Comparison of ENCODE assay signal across 8 cellular contexts in the genomic region with DNA sequence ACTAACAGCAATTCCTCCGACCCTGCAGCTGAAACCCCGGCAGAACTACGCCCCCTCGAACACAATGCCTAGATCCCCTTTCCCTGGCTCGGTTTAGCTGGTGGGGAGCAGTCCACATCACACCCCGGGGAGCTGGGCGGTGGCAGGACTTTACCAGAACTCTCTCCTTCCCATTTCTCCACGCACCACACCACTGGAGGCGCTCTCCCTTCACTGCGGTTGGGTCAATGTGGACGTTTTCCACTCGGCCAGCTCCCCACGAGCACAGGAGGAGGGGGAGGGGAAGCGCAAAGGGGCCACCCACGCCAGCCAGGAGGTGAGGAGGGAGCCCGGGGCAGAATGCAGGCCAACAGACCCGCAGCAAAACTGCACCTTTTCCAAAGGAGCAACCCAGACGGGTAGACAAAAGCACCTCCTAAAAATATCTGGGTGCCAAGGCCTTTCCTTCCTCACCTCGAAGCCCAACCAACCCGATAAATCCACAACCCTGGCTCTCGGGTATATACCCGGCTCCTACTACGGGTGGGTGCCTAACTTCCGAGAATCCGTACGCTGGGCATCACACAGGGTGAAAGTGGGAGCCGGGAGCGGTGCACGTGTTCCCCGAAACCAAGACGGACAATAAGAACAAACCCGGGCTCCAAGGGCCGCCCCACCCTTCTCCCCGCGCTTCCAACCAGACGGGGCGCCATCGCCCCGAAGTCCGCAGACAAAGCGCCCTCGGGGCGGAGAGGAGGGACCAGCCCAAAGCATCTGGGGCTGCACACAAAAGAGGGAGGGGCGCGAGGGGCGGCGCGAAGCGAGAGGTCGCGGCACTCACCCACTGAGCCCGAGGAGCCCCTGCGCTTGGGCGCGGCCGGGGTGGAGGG. TPM values are rescaled to one million over a fixed set of nuclear protein-coding genes. Genes with fewer than 3 reads are reported as not detected.
DNase-seq lines count a peak whose midpoint lies in the region; ATAC-seq and TF ChIP-seq lines count a peak whose summit lies in the region.

No MANE protein-coding gene starts in this region.

- H3K4me3 ChIP-seq in colonic mucosa = peak overlapping the region; percentile 92

- peak; percentile 12 for ATAC-seq in HG03135 (IDR thresholded peaks at IDR 0.05; ENCODE audit: unreplicated experiment)
- ATAC-seq in HG02571 (IDR thresholded peaks at IDR 0.05; ENCODE audit: unreplicated experiment) = no peak

- TF ChIP-seq CTCF in colonic mucosa (IDR thresholded peaks at IDR 0.05) = peak; percentile 40

- intact Hi-C loops in colonic mucosa (cut with DNase I) = no loop called here

- H3K9ac ChIP-seq in colonic mucosa (ENCODE audit: low read depth in 2 of 2, low read length in 2 of 2) = peak overlapping the region; percentile 96 to 97

- DNase-seq in G401 (ENCODE audit: low spot score) = peak; percentile 89
- peak; percentile 47 for DNase-seq in NCI-H510A (lab: John Stamatoyannopoulos, UW)
- peak; percentile 44 to 50 for DNase-seq in activated CD4-positive, alpha-beta T cell treated with anti-CD3 and anti-CD28 coated beads for 4 hours
- peak; percentile 94 for DNase-seq in colonic mucosa
- peak; percentile 83 for DNase-seq in kidney tubule cell (ENCODE audit: low spot score)
- DNase-seq in stimulated activated CD4-positive, alpha-beta T cell treated with anti-CD3 and anti-CD28 coated beads, Interleukin-1b, Interleukin-23, amount 100 ng/mL, for 1 hour (ENCODE audit: low read depth in 2 of 2) = peak; percentile 6 to 24

- no peaks in the 10 kb centered on the region for H3K9me3 ChIP-seq in colonic mucosa

- H3K36me3 ChIP-seq in colonic mucosa = no peaks in the 10 kb centered on the region

- in situ Hi-C loops in G401 (cut with HindIII; ENCODE audit: low sequenced_read_pairs) = no loop called here

- peak overlapping the region; percentile 100 for H3K27ac ChIP-seq in colonic mucosa

- H3K4me1 ChIP-seq in colonic mucosa = no peaks in the 10 kb centered on the region

- H3K27me3 ChIP-seq in colonic mucosa = no peaks in the 10 kb centered on the region

RNA-seq across cellular contexts. Expression of gene RTN4, which starts 1.1 kb away (rescaled TPM):
- 80.7 and 110 TPM in 2 replicates for total RNA-seq in G401 (2014; rRNA removed; shearing (Covaris generic))
- total RNA-seq in colonic mucosa = 100 to 1,000 TPM; 199 to 280 TPM

Comparison
In these comparisons a context has a peak if more than half of its experiments do, and no peak if none do; other contexts are left out.
1. DNase-seq: peak in every context shown above with its lines; median percentile 94 in colonic mucosa; 89 in G401; 83 in kidney tubule cell; 47 in NCI-H510A; 47 in activated CD4-positive, alpha-beta T cell treated with anti-CD3 and anti-CD28 coated beads for 4 hours; 15 in stimulated activated CD4-positive, alpha-beta T cell treated with anti-CD3 and anti-CD28 coated beads, Interleukin-1b, Interleukin-23, amount 100 ng/mL, for 1 hour.